Comparison of ENCODE assay signal across 4 cellular contexts in the genomic region with DNA sequence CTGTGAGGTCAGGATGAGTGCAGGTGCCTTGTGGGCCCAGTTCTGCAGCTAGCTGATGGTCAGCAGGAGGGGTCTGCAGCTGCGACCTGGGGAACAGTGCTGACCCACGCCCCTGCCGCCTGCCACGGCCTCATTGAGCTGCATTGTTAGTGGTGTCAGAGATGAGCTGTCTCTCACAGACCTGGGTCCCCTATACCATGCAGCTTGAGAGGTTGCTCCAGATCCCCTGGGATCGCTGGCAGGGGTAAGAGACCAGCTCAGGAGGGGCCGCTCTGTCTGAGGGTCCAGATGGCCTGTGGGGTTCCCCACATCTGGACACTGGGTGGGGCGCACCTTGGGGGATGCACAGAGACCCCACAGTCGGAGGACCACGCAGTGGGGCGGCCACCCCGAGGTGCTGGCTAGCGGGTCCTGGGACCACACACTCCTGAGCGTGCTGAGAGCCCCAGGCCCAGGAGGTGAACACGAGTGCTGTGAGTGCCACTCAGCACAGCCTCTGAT. TPM values are rescaled to one million over a fixed set of nuclear protein-coding genes. Genes with fewer than 3 reads are reported as not detected.
"Had no signal": no experiment of that assay in that cellular context is flagged by ENCODE, and none has a peak within 500 bp of the region (broad histone marks: within the 10 kb centered on the region; RNA-seq: fewer than 3 reads in every experiment).

No MANE protein-coding gene starts in this region.

RNA-seq across cellular contexts. Expression of a gene that starts 53.1 kb away (rescaled TPM):
- total RNA-seq: activated naive CD4-positive, alpha-beta T cell treated with anti-CD3 and anti-CD28 coated beads for 36 hours; activated naive CD8-positive, alpha-beta T cell treated with anti-CD3 and anti-CD28 coated beads for 36 hours; RPMI7951 had no signal
- polyA plus RNA-seq: SK-N-SH had no signal
